Comparison of ENCODE assay signal across 1 cellular context in the genomic region with DNA sequence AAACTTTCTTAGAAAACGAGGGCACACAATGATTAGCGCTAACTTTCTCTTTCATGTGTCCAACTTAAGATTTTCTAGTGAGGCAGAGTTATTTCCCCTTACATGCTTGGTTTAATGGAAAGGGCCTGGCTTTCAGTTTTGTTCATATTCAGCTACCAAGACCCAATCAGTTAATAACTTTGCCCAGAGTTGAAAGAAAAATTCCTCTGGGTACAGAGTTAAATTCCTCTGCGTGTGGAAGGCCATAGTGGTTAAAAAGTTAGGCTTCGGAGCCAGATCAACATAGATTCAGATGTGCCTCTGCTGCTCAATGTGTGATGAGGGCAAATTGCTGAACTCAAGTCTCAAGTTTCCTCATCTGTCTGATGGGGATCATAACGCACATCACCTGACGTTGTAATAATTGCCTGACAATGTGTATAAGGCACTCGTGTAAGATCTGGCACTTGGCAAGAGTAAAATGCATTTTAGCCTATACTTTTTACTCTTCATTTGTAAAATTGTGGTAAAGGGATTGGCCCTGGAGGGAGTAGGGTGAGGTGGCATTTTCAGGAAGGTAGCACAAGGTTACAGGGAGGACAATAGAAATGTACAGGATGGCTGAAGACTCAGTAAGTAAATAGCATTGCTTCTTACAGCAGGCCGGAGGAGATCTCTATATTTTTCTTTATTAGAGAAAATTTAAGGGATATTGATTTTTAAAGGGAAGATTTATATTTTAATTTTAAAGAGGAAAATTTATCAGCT.
TF ChIP-seq lines count a peak whose summit lies in the region.

No MANE protein-coding gene starts in this region.

TF ChIP-seq in IMR-90, 13 proteins besides CTCF, POLR2A, EP300 and RAD21:
- TF ChIP-seq RCOR1 (IDR thresholded peaks at IDR 0.05; ENCODE audit: insufficient replicate concordance, low read length): no peak
- TF ChIP-seq MXI1 (IDR thresholded peaks at IDR 0.05; ENCODE audit: borderline replicate concordance, low read depth, low read length): no peak
- no peak for TF ChIP-seq SMC3 (IDR thresholded peaks at IDR 0.05; ENCODE audit: low read depth, low read length)
- no peak for TF ChIP-seq CEBPB (IDR thresholded peaks at IDR 0.05; ENCODE audit: low read depth, low read length)
- TF ChIP-seq CHD1 (IDR thresholded peaks at IDR 0.05; ENCODE audit: low read depth, low read length): no peak
- no peak for TF ChIP-seq MAZ (IDR thresholded peaks at IDR 0.05; ENCODE audit: borderline replicate concordance, low read depth, low read length)
- TF ChIP-seq, protein P1, sequence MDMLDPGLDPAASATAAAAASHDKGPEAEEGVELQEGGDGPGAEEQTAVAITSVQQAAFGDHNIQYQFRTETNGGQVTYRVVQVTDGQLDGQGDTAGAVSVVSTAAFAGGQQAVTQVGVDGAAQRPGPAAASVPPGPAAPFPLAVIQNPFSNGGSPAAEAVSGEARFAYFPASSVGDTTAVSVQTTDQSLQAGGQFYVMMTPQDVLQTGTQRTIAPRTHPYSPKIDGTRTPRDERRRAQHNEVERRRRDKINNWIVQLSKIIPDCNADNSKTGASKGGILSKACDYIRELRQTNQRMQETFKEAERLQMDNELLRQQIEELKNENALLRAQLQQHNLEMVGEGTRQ (IDR thresholded peaks at IDR 0.05; ENCODE audit: low read depth, low read length): no peak
- no peak for TF ChIP-seq FOS (IDR thresholded peaks at IDR 0.05; ENCODE audit: low read depth, low read length)
